In the genomic region with DNA sequence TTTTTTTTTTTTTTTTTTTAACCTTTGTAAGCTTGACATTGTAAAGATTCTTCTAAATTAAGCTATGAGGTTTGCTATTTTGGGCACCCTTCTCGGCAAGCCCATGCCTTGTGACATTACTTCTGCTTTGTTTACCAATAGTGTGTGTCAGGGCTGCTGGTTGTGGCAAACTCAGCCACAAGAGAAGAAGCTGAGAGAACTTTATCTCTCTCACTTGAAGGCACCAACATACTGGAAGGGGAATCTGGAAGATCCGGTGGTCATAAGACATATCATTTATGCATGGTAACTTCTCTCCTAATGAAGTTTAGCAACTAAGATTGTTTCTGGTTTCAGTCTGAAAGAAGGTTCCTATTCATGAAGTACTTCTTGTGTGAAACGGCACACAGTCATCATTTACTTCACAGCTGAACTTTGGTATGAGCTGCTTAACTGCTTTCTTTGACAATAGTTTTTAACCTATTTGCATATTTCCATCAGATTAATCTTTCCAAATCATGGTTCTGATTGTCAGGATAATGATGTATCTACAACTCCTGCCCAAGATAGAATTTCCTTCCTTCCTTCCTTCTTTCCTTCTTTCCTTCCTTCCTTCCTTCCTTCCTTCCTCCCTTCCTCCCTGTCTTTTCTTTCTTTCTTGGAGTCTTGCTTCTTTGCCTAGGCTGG, we compare ENCODE assay signal across 1 cellular context.
TF ChIP-seq lines count a peak whose summit lies in the region.

No MANE protein-coding gene starts in this region.

TF ChIP-seq in GM12878, 131 proteins besides CTCF, POLR2A, EP300 and RAD21 (continued from another document and continues in another):
- TF ChIP-seq, protein P1, sequence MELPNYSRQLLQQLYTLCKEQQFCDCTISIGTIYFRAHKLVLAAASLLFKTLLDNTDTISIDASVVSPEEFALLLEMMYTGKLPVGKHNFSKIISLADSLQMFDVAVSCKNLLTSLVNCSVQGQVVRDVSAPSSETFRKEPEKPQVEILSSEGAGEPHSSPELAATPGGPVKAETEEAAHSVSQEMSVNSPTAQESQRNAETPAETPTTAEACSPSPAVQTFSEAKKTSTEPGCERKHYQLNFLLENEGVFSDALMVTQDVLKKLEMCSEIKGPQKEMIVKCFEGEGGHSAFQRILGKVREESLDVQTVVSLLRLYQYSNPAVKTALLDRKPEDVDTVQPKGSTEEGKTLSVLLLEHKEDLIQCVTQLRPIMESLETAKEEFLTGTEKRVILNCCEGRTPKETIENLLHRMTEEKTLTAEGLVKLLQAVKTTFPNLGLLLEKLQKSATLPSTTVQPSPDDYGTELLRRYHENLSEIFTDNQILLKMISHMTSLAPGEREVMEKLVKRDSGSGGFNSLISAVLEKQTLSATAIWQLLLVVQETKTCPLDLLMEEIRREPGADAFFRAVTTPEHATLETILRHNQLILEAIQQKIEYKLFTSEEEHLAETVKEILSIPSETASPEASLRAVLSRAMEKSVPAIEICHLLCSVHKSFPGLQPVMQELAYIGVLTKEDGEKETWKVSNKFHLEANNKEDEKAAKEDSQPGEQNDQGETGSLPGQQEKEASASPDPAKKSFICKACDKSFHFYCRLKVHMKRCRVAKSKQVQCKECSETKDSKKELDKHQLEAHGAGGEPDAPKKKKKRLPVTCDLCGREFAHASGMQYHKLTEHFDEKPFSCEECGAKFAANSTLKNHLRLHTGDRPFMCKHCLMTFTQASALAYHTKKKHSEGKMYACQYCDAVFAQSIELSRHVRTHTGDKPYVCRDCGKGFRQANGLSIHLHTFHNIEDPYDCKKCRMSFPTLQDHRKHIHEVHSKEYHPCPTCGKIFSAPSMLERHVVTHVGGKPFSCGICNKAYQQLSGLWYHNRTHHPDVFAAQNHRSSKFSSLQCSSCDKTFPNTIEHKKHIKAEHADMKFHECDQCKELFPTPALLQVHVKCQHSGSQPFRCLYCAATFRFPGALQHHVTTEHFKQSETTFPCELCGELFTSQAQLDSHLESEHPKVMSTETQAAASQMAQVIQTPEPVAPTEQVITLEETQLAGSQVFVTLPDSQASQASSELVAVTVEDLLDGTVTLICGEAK (IDR thresholded peaks at IDR 0.05; ENCODE audit: borderline replicate concordance) = peak; percentile 40; the same call in 1 of the 2 replicates
- TF ChIP-seq RUNX3 (IDR thresholded peaks at IDR 0.05; ENCODE audit: low read length) = peak; percentile 90
- TF ChIP-seq NR2F1 (conservative IDR thresholded peaks at IDR 0.05) = peak; percentile 77
- TF ChIP-seq SREBF1 (IDR thresholded peaks at IDR 0.05; ENCODE audit: low read length) = no peak
- no peak for TF ChIP-seq SMAD5 (IDR thresholded peaks at IDR 0.05; ENCODE audit: low read depth)
- no peak for TF ChIP-seq EGR1 (IDR thresholded peaks at IDR 0.05; ENCODE audit: borderline replicate concordance in 1 of 2, low read depth in 2 of 2, low read length in 2 of 2)
- 0 out of 2 replicates have a peak, but pooled peaks have one; percentile 29 for TF ChIP-seq CBFB (IDR thresholded peaks at IDR 0.05; ENCODE audit: low read depth)
- TF ChIP-seq, protein P2, sequence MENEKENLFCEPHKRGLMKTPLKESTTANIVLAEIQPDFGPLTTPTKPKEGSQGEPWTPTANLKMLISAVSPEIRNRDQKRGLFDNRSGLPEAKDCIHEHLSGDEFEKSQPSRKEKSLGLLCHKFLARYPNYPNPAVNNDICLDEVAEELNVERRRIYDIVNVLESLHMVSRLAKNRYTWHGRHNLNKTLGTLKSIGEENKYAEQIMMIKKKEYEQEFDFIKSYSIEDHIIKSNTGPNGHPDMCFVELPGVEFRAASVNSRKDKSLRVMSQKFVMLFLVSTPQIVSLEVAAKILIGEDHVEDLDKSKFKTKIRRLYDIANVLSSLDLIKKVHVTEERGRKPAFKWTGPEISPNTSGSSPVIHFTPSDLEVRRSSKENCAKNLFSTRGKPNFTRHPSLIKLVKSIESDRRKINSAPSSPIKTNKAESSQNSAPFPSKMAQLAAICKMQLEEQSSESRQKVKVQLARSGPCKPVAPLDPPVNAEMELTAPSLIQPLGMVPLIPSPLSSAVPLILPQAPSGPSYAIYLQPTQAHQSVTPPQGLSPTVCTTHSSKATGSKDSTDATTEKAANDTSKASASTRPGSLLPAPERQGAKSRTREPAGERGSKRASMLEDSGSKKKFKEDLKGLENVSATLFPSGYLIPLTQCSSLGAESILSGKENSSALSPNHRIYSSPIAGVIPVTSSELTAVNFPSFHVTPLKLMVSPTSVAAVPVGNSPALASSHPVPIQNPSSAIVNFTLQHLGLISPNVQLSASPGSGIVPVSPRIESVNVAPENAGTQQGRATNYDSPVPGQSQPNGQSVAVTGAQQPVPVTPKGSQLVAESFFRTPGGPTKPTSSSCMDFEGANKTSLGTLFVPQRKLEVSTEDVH (IDR thresholded peaks at IDR 0.05; ENCODE audit: low read depth, partially characterized antibody) = peak; percentile 64
- TF ChIP-seq, protein P3, sequence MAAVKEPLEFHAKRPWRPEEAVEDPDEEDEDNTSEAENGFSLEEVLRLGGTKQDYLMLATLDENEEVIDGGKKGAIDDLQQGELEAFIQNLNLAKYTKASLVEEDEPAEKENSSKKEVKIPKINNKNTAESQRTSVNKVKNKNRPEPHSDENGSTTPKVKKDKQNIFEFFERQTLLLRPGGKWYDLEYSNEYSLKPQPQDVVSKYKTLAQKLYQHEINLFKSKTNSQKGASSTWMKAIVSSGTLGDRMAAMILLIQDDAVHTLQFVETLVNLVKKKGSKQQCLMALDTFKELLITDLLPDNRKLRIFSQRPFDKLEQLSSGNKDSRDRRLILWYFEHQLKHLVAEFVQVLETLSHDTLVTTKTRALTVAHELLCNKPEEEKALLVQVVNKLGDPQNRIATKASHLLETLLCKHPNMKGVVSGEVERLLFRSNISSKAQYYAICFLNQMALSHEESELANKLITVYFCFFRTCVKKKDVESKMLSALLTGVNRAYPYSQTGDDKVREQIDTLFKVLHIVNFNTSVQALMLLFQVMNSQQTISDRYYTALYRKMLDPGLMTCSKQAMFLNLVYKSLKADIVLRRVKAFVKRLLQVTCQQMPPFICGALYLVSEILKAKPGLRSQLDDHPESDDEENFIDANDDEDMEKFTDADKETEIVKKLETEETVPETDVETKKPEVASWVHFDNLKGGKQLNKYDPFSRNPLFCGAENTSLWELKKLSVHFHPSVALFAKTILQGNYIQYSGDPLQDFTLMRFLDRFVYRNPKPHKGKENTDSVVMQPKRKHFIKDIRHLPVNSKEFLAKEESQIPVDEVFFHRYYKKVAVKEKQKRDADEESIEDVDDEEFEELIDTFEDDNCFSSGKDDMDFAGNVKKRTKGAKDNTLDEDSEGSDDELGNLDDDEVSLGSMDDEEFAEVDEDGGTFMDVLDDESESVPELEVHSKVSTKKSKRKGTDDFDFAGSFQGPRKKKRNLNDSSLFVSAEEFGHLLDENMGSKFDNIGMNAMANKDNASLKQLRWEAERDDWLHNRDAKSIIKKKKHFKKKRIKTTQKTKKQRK (IDR thresholded peaks at IDR 0.05; ENCODE audit: low read depth, low read length) = no peak
- TF ChIP-seq, protein P4, sequence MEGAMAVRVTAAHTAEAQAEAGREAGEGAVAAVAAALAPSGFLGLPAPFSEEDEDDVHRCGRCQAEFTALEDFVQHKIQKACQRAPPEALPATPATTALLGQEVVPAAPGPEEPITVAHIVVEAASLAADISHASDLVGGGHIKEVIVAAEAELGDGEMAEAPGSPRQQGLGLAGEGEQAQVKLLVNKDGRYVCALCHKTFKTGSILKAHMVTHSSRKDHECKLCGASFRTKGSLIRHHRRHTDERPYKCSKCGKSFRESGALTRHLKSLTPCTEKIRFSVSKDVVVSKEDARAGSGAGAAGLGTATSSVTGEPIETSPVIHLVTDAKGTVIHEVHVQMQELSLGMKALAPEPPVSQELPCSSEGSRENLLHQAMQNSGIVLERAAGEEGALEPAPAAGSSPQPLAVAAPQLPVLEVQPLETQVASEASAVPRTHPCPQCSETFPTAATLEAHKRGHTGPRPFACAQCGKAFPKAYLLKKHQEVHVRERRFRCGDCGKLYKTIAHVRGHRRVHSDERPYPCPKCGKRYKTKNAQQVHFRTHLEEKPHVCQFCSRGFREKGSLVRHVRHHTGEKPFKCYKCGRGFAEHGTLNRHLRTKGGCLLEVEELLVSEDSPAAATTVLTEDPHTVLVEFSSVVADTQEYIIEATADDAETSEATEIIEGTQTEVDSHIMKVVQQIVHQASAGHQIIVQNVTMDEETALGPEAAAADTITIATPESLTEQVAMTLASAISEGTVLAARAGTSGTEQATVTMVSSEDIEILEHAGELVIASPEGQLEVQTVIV (IDR thresholded peaks at IDR 0.05; ENCODE audit: borderline replicate concordance, partially characterized antibody) = no peak
- TF ChIP-seq SIN3A (IDR thresholded peaks at IDR 0.05; ENCODE audit: low read depth, low read length) = no peak
- peak; percentile 63; the same call in 1 of the 2 replicates for TF ChIP-seq FOXM1 (IDR thresholded peaks at IDR 0.05; ENCODE audit: low read depth, low read length)
- peak; percentile 49 for TF ChIP-seq SMAD1 (IDR thresholded peaks at IDR 0.05; ENCODE audit: low read depth, partially characterized antibody)
- TF ChIP-seq, protein P5, sequence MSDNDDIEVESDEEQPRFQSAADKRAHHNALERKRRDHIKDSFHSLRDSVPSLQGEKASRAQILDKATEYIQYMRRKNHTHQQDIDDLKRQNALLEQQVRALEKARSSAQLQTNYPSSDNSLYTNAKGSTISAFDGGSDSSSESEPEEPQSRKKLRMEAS (IDR thresholded peaks at IDR 0.05; ENCODE audit: low read depth, low read length) = no peak
- peak; percentile 78; the same call in 1 of the 2 replicates for TF ChIP-seq MYB (IDR thresholded peaks at IDR 0.05; ENCODE audit: borderline replicate concordance, low read depth, low read length)
- no peak for TF ChIP-seq ZZZ3 (IDR thresholded peaks at IDR 0.05; ENCODE audit: control insufficient read depth, insufficient read length, low read depth)
- TF ChIP-seq, protein P6, sequence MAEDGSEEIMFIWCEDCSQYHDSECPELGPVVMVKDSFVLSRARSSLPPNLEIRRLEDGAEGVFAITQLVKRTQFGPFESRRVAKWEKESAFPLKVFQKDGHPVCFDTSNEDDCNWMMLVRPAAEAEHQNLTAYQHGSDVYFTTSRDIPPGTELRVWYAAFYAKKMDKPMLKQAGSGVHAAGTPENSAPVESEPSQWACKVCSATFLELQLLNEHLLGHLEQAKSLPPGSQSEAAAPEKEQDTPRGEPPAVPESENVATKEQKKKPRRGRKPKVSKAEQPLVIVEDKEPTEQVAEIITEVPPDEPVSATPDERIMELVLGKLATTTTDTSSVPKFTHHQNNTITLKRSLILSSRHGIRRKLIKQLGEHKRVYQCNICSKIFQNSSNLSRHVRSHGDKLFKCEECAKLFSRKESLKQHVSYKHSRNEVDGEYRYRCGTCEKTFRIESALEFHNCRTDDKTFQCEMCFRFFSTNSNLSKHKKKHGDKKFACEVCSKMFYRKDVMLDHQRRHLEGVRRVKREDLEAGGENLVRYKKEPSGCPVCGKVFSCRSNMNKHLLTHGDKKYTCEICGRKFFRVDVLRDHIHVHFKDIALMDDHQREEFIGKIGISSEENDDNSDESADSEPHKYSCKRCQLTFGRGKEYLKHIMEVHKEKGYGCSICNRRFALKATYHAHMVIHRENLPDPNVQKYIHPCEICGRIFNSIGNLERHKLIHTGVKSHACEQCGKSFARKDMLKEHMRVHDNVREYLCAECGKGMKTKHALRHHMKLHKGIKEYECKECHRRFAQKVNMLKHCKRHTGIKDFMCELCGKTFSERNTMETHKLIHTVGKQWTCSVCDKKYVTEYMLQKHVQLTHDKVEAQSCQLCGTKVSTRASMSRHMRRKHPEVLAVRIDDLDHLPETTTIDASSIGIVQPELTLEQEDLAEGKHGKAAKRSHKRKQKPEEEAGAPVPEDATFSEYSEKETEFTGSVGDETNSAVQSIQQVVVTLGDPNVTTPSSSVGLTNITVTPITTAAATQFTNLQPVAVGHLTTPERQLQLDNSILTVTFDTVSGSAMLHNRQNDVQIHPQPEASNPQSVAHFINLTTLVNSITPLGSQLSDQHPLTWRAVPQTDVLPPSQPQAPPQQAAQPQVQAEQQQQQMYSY (CRISPR knock-in tag; IDR thresholded peaks at IDR 0.05) = no peak
- peak; percentile 97 for TF ChIP-seq MEF2B (IDR thresholded peaks at IDR 0.05; ENCODE audit: partially characterized antibody, poor library complexity, severe bottlenecking)
- peak; percentile 97 for TF ChIP-seq ZNF384 (IDR thresholded peaks at IDR 0.05; ENCODE audit: borderline replicate concordance, low read depth, low read length)
- TF ChIP-seq, protein P7, sequence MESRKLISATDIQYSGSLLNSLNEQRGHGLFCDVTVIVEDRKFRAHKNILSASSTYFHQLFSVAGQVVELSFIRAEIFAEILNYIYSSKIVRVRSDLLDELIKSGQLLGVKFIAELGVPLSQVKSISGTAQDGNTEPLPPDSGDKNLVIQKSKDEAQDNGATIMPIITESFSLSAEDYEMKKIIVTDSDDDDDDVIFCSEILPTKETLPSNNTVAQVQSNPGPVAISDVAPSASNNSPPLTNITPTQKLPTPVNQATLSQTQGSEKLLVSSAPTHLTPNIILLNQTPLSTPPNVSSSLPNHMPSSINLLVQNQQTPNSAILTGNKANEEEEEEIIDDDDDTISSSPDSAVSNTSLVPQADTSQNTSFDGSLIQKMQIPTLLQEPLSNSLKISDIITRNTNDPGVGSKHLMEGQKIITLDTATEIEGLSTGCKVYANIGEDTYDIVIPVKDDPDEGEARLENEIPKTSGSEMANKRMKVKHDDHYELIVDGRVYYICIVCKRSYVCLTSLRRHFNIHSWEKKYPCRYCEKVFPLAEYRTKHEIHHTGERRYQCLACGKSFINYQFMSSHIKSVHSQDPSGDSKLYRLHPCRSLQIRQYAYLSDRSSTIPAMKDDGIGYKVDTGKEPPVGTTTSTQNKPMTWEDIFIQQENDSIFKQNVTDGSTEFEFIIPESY (IDR thresholded peaks at IDR 0.05) = no peak
- no peak for TF ChIP-seq POLR2AphosphoS2 (IDR thresholded peaks at IDR 0.05; ENCODE audit: low read depth, low read length)
- TF ChIP-seq KAT2A (conservative IDR thresholded peaks at IDR 0.05; ENCODE audit: control insufficient read depth, low read depth, low read length) = no peak
- peak; percentile 30; the same call in 1 of the 2 replicates for TF ChIP-seq ZNF217 (IDR thresholded peaks at IDR 0.05)
- 0 out of 2 replicates have a peak, but pooled peaks have one; percentile 48 for TF ChIP-seq CREB1 (IDR thresholded peaks at IDR 0.05; ENCODE audit: low read depth)
- TF ChIP-seq SUPT20H (IDR thresholded peaks at IDR 0.05; ENCODE audit: borderline replicate concordance, control insufficient read depth, low read depth, low read length) = no peak
- TF ChIP-seq MTA2 (IDR thresholded peaks at IDR 0.05; ENCODE audit: low read depth) = peak; percentile 97
- TF ChIP-seq ZNF622 (IDR thresholded peaks at IDR 0.05) = no peak
- peak; percentile 85; the same call in 1 of the 2 replicates for TF ChIP-seq CBX5 (IDR thresholded peaks at IDR 0.05; ENCODE audit: low read depth)
- TF ChIP-seq IRF4 (IDR thresholded peaks at IDR 0.05; ENCODE audit: low read depth, low read length) = 0 out of 2 replicates have a peak, but pooled peaks have one; percentile 55
- no peak; the same call in 1 of the 2 replicates for TF ChIP-seq WRNIP1 (IDR thresholded peaks at IDR 0.05; ENCODE audit: borderline replicate concordance, low read depth, low read length)
- no peak for TF ChIP-seq BRCA1 (IDR thresholded peaks at IDR 0.05; ENCODE audit: low read depth, low read length)
- TF ChIP-seq LARP7 (IDR thresholded peaks at IDR 0.05) = no peak
- TF ChIP-seq STAT3 (IDR thresholded peaks at IDR 0.05; ENCODE audit: low read depth, low read length) = peak; percentile 96
- no peak for TF ChIP-seq SMARCA5 (IDR thresholded peaks at IDR 0.05)
- no peak for TF ChIP-seq ASH2L (IDR thresholded peaks at IDR 0.05; ENCODE audit: borderline replicate concordance, low read depth)
- 0 out of 2 replicates have a peak, but pooled peaks have one; percentile 27 for TF ChIP-seq PML (IDR thresholded peaks at IDR 0.05; ENCODE audit: low read length)
- peak; percentile 79 for TF ChIP-seq NFIC (IDR thresholded peaks at IDR 0.05; ENCODE audit: low read depth, low read length)
- peak; percentile 98 for TF ChIP-seq MEF2A (IDR thresholded peaks at IDR 0.05; ENCODE audit: insufficient read depth, low read depth, low read length)
- no peak for TF ChIP-seq TARDBP (IDR thresholded peaks at IDR 0.05; ENCODE audit: borderline replicate concordance)
- no peak for TF ChIP-seq JUNB (IDR thresholded peaks at IDR 0.05)
- no peak for TF ChIP-seq NRF1 (conservative IDR thresholded peaks at IDR 0.05; ENCODE audit: low read depth, low read length)
